ENCODE assay signal across 16 cellular contexts in genomic region chr4:41285202-41285876, GRCh38.
"Had no signal": no experiment of that assay in that cellular context is flagged by ENCODE, and none has a peak within 500 bp of the region (broad histone marks: within the 10 kb centered on the region; RNA-seq: fewer than 3 reads in every experiment).

No MANE protein-coding gene starts in this region.

- H3K4me1 ChIP-seq: gastrocnemius medialis, thyroid gland, uterus had no signal

- H3K27me3 Mint-ChIP-seq: activated CD4-positive, alpha-beta T cell treated with anti-CD3 and anti-CD28 coated beads, Interleukin-2, amount 10 ng/mL, durations not matched to agents 24 days and 14 days had no signal

- H3K4me3 Mint-ChIP-seq: activated B cell treated with CpG ODN at 0.5 μM for 24 hours; activated CD4-positive, alpha-beta T cell treated with anti-CD3 and anti-CD28 coated beads, Interleukin-2, amount 10 ng/mL, durations not matched to agents 24 days and 14 days; activated T-helper 1 cell treated with anti-CD3 and anti-CD28 coated beads, Interleukin-12 subunit alpha, Interleukin-12 subunit beta, Interleukin-2, Interleukin-4 antibody, amounts not matched to agents 30 ng/mL and 10 ng/mL and 1 ng/mL, durations not matched to agents 14 hours and 24 hours and 36 hours had no signal

- H3K27me3 ChIP-seq: gastrocnemius medialis, right atrium auricular region, thyroid gland, uterus had no signal

- H3K36me3 ChIP-seq: gastrocnemius medialis, left ventricle myocardium inferior, neutrophil, right atrium auricular region, thyroid gland, uterus had no signal

- H3K27ac ChIP-seq: coronary artery, gastrocnemius medialis, left ventricle myocardium inferior, neutrophil, right atrium auricular region, thyroid gland, uterus had no signal

- H3K4me1 Mint-ChIP-seq: activated B cell treated with CpG ODN at 0.5 μM for 24 hours; activated CD4-positive, alpha-beta T cell treated with anti-CD3 and anti-CD28 coated beads, Interleukin-2, amount 10 ng/mL, durations not matched to agents 24 days and 14 days had no signal

- FAIRE-seq: endothelial cell of umbilical vein, kidney, small intestine had no signal

- H3K9me3 ChIP-seq: gastrocnemius medialis, neutrophil, right atrium auricular region, thyroid gland, uterus had no signal

- ATAC-seq: gastrocnemius medialis had no signal

- DNase-seq: activated B cell treated with CpG ODN at 0.5 μM for 24 hours; activated CD4-positive, alpha-beta T cell treated with anti-CD3 and anti-CD28 coated beads, Interleukin-2, amount 10 ng/mL, durations not matched to agents 24 days and 14 days; activated naive CD4-positive, alpha-beta T cell; effector CD4-positive, alpha-beta T cell; gastrocnemius medialis; kidney; left ventricle myocardium inferior; posterior cingulate gyrus; small intestine; thyroid gland; uterus had no signal

- H3K4me3 ChIP-seq: coronary artery, gastrocnemius medialis, left ventricle myocardium inferior, right atrium auricular region, thyroid gland, uterus had no signal

- H3K27ac Mint-ChIP-seq: activated B cell treated with CpG ODN at 0.5 μM for 24 hours; activated CD4-positive, alpha-beta T cell treated with anti-CD3 and anti-CD28 coated beads, Interleukin-2, amount 10 ng/mL, durations not matched to agents 24 days and 14 days; activated T-helper 1 cell treated with anti-CD3 and anti-CD28 coated beads, Interleukin-12 subunit alpha, Interleukin-12 subunit beta, Interleukin-2, Interleukin-4 antibody, amounts not matched to agents 30 ng/mL and 10 ng/mL and 1 ng/mL, durations not matched to agents 14 hours and 24 hours and 36 hours had no signal

- H3K9me3 Mint-ChIP-seq: activated B cell treated with CpG ODN at 0.5 μM for 24 hours; activated CD4-positive, alpha-beta T cell treated with anti-CD3 and anti-CD28 coated beads, Interleukin-2, amount 10 ng/mL, durations not matched to agents 24 days and 14 days; activated T-helper 1 cell treated with anti-CD3 and anti-CD28 coated beads, Interleukin-12 subunit alpha, Interleukin-12 subunit beta, Interleukin-2, Interleukin-4 antibody, amounts not matched to agents 30 ng/mL and 10 ng/mL and 1 ng/mL, durations not matched to agents 14 hours and 24 hours and 36 hours had no signal
